ENCODE assay signal across 3 cellular contexts in genomic region chr16:4275861-4276260, GRCh38.
A peak's percentile ranks its signal among the peaks of the same experiment; 100 is the strongest.
TF ChIP-seq lines count a peak whose summit lies in the region.

No MANE protein-coding gene starts in this region.

TF ChIP-seq in SK-N-SH, 30 proteins besides CTCF, POLR2A, EP300 and RAD21:
- TF ChIP-seq NRF1 (IDR thresholded peaks at IDR 0.05; ENCODE audit: low read depth, low read length) (no peak), GATA2 (CRISPR knock-in tag; IDR thresholded peaks at IDR 0.05) (peak; percentile 40; the same call in 1 of the 2 replicates)

TF ChIP-seq in SK-N-SH treated with all-trans-retinoic acid at 6 μM for 48 hours, 23 proteins besides CTCF, POLR2A, EP300 and RAD21:
- TF ChIP-seq PATZ1 (CRISPR knock-in tag; IDR thresholded peaks at IDR 0.05; ENCODE audit: borderline replicate concordance) (no peak), ESRRG (CRISPR knock-in tag; IDR thresholded peaks at IDR 0.05) (no peak), TSHZ2 (CRISPR knock-in tag; IDR thresholded peaks at IDR 0.05) (no peak), ZFP3 (CRISPR knock-in tag; IDR thresholded peaks at IDR 0.05) (no peak), POU6F1 (CRISPR knock-in tag; IDR thresholded peaks at IDR 0.05; ENCODE audit: borderline replicate concordance, low read depth) (no peak)

TF ChIP-seq in IMR-90, 13 proteins besides CTCF, POLR2A, EP300 and RAD21:
- TF ChIP-seq RCOR1 (IDR thresholded peaks at IDR 0.05; ENCODE audit: insufficient replicate concordance, low read length) (no peak), USF2 (IDR thresholded peaks at IDR 0.05; ENCODE audit: low read depth, low read length) (no peak), CEBPB (IDR thresholded peaks at IDR 0.05; ENCODE audit: low read depth, low read length) (no peak), MAFK (IDR thresholded peaks at IDR 0.05; ENCODE audit: low read depth, low read length) (no peak), FOS (IDR thresholded peaks at IDR 0.05; ENCODE audit: low read depth, low read length) (no peak), NFE2L2 (IDR thresholded peaks at IDR 0.05; ENCODE audit: low read depth, low read length) (no peak), MAZ (IDR thresholded peaks at IDR 0.05; ENCODE audit: borderline replicate concordance, low read depth, low read length) (no peak), CHD1 (IDR thresholded peaks at IDR 0.05; ENCODE audit: low read depth, low read length) (no peak), MXI1 (IDR thresholded peaks at IDR 0.05; ENCODE audit: borderline replicate concordance, low read depth, low read length) (no peak), ELK1 (IDR thresholded peaks at IDR 0.05; ENCODE audit: borderline replicate concordance, low read depth, low read length) (no peak)
